Comparison of ENCODE assay signal across 1 cellular context in the genomic region with DNA sequence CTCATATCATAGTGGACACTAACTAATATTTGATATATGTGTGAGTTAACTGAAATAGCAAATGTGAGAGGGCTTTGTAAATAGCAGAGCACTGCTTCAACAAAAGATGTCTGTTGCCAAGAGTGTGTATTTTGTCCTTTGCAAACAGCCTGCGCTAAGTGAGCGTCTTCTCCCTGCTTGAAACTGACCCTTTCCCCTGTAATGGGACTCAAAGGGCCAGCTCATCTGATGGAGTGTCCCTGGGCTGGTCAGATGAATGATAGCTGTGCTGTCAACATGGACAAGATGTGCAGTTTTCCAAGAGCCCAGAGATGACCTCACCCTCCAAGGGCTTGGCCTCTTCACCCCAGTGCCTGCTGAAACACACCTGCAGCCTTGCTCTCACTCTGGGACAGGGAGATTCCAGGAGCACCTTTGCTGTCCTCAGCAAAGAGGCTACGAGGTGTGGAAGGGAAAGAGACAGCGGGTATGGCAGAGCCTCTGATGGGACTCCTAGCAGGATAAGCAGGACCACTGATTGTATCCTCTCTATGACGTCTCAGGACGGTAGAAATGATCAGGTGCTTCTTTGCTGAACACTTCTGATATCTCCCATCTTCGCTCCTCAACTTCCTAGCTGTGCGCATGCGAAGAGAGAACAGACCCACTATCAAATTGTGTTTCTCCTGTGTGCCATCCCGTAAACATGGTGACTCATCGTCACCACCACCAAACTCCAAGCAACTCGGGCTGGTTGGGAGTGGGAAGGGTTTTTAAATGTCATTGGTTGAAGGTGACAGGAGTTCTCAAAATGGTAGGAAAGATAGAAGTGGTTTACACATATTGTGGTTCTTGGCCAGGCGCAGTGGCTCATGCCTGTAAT.
A peak's percentile ranks its signal among the peaks of the same experiment; 100 is the strongest.
TF ChIP-seq lines count a peak whose summit lies in the region.

No MANE protein-coding gene starts in this region.

TF ChIP-seq in HepG2, 621 proteins besides CTCF, POLR2A, EP300 and RAD21 (continued from another document and continues in another):
- TF ChIP-seq, protein P1, sequence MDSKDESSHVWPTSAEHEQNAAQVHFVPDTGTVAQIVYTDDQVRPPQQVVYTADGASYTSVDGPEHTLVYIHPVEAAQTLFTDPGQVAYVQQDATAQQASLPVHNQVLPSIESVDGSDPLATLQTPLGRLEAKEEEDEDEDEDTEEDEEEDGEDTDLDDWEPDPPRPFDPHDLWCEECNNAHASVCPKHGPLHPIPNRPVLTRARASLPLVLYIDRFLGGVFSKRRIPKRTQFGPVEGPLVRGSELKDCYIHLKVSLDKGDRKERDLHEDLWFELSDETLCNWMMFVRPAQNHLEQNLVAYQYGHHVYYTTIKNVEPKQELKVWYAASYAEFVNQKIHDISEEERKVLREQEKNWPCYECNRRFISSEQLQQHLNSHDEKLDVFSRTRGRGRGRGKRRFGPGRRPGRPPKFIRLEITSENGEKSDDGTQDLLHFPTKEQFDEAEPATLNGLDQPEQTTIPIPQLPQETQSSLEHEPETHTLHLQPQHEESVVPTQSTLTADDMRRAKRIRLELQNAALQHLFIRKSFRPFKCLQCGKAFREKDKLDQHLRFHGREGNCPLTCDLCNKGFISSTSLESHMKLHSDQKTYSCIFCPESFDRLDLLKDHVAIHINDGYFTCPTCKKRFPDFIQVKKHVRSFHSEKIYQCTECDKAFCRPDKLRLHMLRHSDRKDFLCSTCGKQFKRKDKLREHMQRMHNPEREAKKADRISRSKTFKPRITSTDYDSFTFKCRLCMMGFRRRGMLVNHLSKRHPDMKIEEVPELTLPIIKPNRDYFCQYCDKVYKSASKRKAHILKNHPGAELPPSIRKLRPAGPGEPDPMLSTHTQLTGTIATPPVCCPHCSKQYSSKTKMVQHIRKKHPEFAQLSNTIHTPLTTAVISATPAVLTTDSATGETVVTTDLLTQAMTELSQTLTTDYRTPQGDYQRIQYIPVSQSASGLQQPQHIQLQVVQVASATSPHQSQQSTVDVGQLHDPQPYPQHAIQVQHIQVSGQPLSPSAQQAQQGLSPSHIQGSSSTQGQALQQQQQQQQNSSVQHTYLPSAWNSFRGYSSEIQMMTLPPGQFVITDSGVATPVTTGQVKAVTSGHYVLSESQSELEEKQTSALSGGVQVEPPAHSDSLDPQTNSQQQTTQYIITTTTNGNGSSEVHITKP (CRISPR knock-in tag; IDR thresholded peaks at IDR 0.05; ENCODE audit: low read depth): peak; percentile 67; the same call in 1 of the 2 replicates
- TF ChIP-seq, protein P2, sequence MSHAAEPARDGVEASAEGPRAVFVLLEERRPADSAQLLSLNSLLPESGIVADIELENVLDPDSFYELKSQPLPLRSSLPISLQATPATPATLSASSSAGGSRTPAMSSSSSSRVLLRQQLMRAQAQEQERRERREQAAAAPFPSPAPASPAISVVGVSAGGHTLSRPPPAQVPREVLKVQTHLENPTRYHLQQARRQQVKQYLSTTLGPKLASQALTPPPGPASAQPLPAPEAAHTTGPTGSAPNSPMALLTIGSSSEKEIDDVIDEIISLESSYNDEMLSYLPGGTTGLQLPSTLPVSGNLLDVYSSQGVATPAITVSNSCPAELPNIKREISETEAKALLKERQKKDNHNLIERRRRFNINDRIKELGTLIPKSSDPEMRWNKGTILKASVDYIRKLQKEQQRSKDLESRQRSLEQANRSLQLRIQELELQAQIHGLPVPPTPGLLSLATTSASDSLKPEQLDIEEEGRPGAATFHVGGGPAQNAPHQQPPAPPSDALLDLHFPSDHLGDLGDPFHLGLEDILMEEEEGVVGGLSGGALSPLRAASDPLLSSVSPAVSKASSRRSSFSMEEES (CRISPR knock-in tag; IDR thresholded peaks at IDR 0.05): no peak; the same call in 1 of the 2 replicates
- TF ChIP-seq FOXC1 (CRISPR knock-in tag; IDR thresholded peaks at IDR 0.05; ENCODE audit: borderline replicate concordance) (0 out of 2 replicates have a peak, but pooled peaks have one; percentile 34), FIP1L1 (IDR thresholded peaks at IDR 0.05; ENCODE audit: borderline replicate concordance, insufficient read depth, low read depth, low read length) (no peak), ZNF468 (CRISPR knock-in tag; IDR thresholded peaks at IDR 0.05) (no peak), ZNF878 (CRISPR knock-in tag; IDR thresholded peaks at IDR 0.05) (peak; percentile 39; the same call in 1 of the 2 replicates), KDM1A (CRISPR knock-in tag; IDR thresholded peaks at IDR 0.05) (peak; percentile 37; the same call in 1 of the 2 replicates), SRY (CRISPR knock-in tag; IDR thresholded peaks at IDR 0.05) (no peak; the same call in 1 of the 2 replicates), IKZF4 (CRISPR knock-in tag; IDR thresholded peaks at IDR 0.05; ENCODE audit: borderline replicate concordance, low read depth, not compliant biosample characterization) (no peak), MTA1 (CRISPR knock-in tag; IDR thresholded peaks at IDR 0.05; ENCODE audit: borderline replicate concordance) (peak; percentile 92; the same call in 1 of the 2 replicates), NONO (IDR thresholded peaks at IDR 0.05) (no peak), NONO (CRISPR knock-in tag; conservative IDR thresholded peaks at IDR 0.05) (peak; percentile 17; the same call in 1 of the 2 replicates)
- TF ChIP-seq, protein P3, sequence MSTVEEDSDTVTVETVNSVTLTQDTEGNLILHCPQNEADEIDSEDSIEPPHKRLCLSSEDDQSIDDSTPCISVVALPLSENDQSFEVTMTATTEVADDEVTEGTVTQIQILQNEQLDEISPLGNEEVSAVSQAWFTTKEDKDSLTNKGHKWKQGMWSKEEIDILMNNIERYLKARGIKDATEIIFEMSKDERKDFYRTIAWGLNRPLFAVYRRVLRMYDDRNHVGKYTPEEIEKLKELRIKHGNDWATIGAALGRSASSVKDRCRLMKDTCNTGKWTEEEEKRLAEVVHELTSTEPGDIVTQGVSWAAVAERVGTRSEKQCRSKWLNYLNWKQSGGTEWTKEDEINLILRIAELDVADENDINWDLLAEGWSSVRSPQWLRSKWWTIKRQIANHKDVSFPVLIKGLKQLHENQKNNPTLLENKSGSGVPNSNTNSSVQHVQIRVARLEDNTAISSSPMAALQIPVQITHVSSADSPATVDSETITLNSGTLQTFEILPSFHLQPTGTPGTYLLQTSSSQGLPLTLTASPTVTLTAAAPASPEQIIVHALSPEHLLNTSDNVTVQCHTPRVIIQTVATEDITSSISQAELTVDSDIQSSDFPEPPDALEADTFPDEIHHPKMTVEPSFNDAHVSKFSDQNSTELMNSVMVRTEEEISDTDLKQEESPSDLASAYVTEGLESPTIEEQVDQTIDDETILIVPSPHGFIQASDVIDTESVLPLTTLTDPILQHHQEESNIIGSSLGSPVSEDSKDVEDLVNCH (CRISPR knock-in tag; IDR thresholded peaks at IDR 0.05): no peak
- TF ChIP-seq, protein P4, sequence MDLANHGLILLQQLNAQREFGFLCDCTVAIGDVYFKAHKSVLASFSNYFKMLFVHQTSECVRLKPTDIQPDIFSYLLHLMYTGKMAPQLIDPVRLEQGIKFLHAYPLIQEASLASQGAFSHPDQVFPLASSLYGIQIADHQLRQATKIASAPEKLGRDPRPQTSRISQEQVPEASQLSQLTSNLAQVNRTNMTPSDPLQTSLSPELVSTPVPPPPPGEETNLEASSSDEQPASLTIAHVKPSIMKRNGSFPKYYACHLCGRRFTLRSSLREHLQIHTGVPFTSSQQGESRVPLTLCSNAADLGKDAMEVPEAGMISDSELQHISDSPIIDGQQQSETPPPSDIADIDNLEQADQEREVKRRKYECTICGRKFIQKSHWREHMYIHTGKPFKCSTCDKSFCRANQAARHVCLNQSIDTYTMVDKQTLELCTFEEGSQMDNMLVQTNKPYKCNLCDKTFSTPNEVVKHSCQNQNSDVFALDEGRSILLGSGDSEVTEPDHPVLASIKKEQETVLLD (CRISPR knock-in tag; IDR thresholded peaks at IDR 0.05; ENCODE audit: low read depth): no peak
- TF ChIP-seq, protein P5, sequence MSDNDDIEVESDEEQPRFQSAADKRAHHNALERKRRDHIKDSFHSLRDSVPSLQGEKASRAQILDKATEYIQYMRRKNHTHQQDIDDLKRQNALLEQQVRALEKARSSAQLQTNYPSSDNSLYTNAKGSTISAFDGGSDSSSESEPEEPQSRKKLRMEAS (IDR thresholded peaks at IDR 0.05): no peak
- TF ChIP-seq, protein P6, sequence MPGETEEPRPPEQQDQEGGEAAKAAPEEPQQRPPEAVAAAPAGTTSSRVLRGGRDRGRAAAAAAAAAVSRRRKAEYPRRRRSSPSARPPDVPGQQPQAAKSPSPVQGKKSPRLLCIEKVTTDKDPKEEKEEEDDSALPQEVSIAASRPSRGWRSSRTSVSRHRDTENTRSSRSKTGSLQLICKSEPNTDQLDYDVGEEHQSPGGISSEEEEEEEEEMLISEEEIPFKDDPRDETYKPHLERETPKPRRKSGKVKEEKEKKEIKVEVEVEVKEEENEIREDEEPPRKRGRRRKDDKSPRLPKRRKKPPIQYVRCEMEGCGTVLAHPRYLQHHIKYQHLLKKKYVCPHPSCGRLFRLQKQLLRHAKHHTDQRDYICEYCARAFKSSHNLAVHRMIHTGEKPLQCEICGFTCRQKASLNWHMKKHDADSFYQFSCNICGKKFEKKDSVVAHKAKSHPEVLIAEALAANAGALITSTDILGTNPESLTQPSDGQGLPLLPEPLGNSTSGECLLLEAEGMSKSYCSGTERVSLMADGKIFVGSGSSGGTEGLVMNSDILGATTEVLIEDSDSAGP (CRISPR knock-in tag; IDR thresholded peaks at IDR 0.05; ENCODE audit: borderline replicate concordance): peak; percentile 82
- TF ChIP-seq, protein P7, sequence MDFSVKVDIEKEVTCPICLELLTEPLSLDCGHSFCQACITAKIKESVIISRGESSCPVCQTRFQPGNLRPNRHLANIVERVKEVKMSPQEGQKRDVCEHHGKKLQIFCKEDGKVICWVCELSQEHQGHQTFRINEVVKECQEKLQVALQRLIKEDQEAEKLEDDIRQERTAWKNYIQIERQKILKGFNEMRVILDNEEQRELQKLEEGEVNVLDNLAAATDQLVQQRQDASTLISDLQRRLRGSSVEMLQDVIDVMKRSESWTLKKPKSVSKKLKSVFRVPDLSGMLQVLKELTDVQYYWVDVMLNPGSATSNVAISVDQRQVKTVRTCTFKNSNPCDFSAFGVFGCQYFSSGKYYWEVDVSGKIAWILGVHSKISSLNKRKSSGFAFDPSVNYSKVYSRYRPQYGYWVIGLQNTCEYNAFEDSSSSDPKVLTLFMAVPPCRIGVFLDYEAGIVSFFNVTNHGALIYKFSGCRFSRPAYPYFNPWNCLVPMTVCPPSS (IDR thresholded peaks at IDR 0.05): no peak
- TF ChIP-seq, protein P8, sequence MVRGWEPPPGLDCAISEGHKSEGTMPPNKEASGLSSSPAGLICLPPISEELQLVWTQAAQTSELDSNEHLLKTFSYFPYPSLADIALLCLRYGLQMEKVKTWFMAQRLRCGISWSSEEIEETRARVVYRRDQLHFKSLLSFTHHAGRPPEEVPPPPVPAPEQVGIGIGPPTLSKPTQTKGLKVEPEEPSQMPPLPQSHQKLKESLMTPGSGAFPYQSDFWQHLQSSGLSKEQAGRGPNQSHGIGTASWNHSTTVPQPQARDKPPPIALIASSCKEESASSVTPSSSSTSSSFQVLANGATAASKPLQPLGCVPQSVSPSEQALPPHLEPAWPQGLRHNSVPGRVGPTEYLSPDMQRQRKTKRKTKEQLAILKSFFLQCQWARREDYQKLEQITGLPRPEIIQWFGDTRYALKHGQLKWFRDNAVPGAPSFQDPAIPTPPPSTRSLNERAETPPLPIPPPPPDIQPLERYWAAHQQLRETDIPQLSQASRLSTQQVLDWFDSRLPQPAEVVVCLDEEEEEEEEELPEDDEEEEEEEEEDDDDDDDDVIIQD (CRISPR knock-in tag; IDR thresholded peaks at IDR 0.05; ENCODE audit: low read depth): no peak
- TF ChIP-seq, protein P9, sequence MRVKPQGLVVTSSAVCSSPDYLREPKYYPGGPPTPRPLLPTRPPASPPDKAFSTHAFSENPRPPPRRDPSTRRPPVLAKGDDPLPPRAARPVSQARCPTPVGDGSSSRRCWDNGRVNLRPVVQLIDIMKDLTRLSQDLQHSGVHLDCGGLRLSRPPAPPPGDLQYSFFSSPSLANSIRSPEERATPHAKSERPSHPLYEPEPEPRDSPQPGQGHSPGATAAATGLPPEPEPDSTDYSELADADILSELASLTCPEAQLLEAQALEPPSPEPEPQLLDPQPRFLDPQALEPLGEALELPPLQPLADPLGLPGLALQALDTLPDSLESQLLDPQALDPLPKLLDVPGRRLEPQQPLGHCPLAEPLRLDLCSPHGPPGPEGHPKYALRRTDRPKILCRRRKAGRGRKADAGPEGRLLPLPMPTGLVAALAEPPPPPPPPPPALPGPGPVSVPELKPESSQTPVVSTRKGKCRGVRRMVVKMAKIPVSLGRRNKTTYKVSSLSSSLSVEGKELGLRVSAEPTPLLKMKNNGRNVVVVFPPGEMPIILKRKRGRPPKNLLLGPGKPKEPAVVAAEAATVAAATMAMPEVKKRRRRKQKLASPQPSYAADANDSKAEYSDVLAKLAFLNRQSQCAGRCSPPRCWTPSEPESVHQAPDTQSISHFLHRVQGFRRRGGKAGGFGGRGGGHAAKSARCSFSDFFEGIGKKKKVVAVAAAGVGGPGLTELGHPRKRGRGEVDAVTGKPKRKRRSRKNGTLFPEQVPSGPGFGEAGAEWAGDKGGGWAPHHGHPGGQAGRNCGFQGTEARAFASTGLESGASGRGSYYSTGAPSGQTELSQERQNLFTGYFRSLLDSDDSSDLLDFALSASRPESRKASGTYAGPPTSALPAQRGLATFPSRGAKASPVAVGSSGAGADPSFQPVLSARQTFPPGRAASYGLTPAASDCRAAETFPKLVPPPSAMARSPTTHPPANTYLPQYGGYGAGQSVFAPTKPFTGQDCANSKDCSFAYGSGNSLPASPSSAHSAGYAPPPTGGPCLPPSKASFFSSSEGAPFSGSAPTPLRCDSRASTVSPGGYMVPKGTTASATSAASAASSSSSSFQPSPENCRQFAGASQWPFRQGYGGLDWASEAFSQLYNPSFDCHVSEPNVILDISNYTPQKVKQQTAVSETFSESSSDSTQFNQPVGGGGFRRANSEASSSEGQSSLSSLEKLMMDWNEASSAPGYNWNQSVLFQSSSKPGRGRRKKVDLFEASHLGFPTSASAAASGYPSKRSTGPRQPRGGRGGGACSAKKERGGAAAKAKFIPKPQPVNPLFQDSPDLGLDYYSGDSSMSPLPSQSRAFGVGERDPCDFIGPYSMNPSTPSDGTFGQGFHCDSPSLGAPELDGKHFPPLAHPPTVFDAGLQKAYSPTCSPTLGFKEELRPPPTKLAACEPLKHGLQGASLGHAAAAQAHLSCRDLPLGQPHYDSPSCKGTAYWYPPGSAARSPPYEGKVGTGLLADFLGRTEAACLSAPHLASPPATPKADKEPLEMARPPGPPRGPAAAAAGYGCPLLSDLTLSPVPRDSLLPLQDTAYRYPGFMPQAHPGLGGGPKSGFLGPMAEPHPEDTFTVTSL (CRISPR knock-in tag; IDR thresholded peaks at IDR 0.05; ENCODE audit: borderline replicate concordance): peak; percentile 84; the same call in 1 of the 2 replicates
- TF ChIP-seq, protein P10, sequence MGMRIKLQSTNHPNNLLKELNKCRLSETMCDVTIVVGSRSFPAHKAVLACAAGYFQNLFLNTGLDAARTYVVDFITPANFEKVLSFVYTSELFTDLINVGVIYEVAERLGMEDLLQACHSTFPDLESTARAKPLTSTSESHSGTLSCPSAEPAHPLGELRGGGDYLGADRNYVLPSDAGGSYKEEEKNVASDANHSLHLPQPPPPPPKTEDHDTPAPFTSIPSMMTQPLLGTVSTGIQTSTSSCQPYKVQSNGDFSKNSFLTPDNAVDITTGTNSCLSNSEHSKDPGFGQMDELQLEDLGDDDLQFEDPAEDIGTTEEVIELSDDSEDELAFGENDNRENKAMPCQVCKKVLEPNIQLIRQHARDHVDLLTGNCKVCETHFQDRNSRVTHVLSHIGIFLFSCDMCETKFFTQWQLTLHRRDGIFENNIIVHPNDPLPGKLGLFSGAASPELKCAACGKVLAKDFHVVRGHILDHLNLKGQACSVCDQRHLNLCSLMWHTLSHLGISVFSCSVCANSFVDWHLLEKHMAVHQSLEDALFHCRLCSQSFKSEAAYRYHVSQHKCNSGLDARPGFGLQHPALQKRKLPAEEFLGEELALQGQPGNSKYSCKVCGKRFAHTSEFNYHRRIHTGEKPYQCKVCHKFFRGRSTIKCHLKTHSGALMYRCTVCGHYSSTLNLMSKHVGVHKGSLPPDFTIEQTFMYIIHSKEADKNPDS (CRISPR knock-in tag; IDR thresholded peaks at IDR 0.05): peak; percentile 14; the same call in 1 of the 2 replicates
